ENCODE assay signal across 35 cellular contexts in the genomic region with DNA sequence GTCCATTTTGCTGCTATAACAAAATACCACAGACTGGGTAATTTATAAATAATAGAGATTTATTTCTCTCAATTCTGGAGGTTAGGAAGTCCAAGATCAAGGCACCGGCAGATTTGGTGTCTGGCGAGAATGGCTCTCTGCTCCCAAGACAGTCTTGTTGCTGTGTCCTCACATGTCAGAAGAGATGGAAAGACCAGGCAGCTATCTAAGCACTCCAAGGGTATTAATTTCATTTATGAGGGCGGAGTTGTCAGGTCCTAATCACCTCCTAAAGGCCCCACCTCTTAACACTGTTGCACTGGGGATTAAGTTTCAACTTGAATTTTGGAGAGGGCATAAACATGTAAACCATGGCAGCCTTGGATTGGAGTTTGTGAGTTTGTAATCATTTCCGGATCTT. TPM values are rescaled to one million over a fixed set of nuclear protein-coding genes. Genes with fewer than 3 reads are reported as not detected.
"Had no signal": no experiment of that assay in that cellular context is flagged by ENCODE, and none has a peak within 500 bp of the region (broad histone marks: within the 10 kb centered on the region; RNA-seq: fewer than 3 reads in every experiment).

No MANE protein-coding gene starts in this region.

- H3K27me3 ChIP-seq: ascending aorta, cardiac muscle cell, colonic mucosa, neural progenitor cell, right atrium auricular region, stomach, thyroid gland, upper lobe of right lung had no signal

- ATAC-seq: effector memory CD8-positive, alpha-beta T cell; left colon; naive thymus-derived CD8-positive, alpha-beta T cell; stimulated activated naive B cell treated with anti-CD40 and anti-IgM and Interleukin-4, amounts not matched to agents 10 μg/mL and 1 μg/mL and 100 μg/mL, for 72 hours; upper lobe of right lung had no signal

- H3K36me3 Mint-ChIP-seq: activated CD4-positive, alpha-beta memory T cell treated with anti-CD3 and anti-CD28 coated beads for 36 hours; activated naive CD4-positive, alpha-beta T cell treated with anti-CD3 and anti-CD28 coated beads, Interleukin-2, amount 10 ng/mL, durations not matched to agents 7 days and 5 days; activated naive CD8-positive, alpha-beta T cell treated with anti-CD3 and anti-CD28 coated beads, Interleukin-2, amount 10 ng/mL, durations not matched to agents 7 days and 5 days; brain; immature natural killer cell; naive thymus-derived CD8-positive, alpha-beta T cell; neural progenitor cell; stimulated activated naive B cell treated with anti-CD40 and anti-IgM and Interleukin-4, amounts not matched to agents 10 μg/mL and 1 μg/mL and 100 μg/mL, for 72 hours had no signal

- H3K9me3 Mint-ChIP-seq: activated CD4-positive, alpha-beta T cell treated with anti-CD3 and anti-CD28 coated beads, Interleukin-2, amount 10 ng/mL, durations not matched to agents 24 days and 14 days; activated naive CD4-positive, alpha-beta T cell treated with anti-CD3 and anti-CD28 coated beads, Interleukin-2, amount 10 ng/mL, durations not matched to agents 7 days and 5 days; activated naive CD8-positive, alpha-beta T cell treated with anti-CD3 and anti-CD28 coated beads, Interleukin-2, amount 10 ng/mL, durations not matched to agents 7 days and 5 days; brain; neural progenitor cell had no signal

- H3K9me3 ChIP-seq: ascending aorta, colonic mucosa, right atrium auricular region, stomach, thyroid gland, upper lobe of right lung had no signal

- H3K36me3 ChIP-seq: ascending aorta, cardiac muscle cell, colonic mucosa, neural progenitor cell, right atrium auricular region, stomach, thyroid gland, upper lobe of right lung had no signal

- H3K27ac ChIP-seq: ascending aorta, cardiac muscle cell, colonic mucosa, neural progenitor cell, parathyroid adenoma, right atrium auricular region, stomach, thyroid gland, upper lobe of right lung, WERI-Rb-1 had no signal

- H3K4me3 Mint-ChIP-seq: activated CD4-positive, alpha-beta memory T cell treated with anti-CD3 and anti-CD28 coated beads for 36 hours; activated CD4-positive, alpha-beta T cell treated with anti-CD3 and anti-CD28 coated beads, Interleukin-2, amount 10 ng/mL, durations not matched to agents 24 days and 14 days; activated naive CD4-positive, alpha-beta T cell treated with anti-CD3 and anti-CD28 coated beads, Interleukin-2, amount 10 ng/mL, durations not matched to agents 7 days and 5 days; activated naive CD8-positive, alpha-beta T cell treated with anti-CD3 and anti-CD28 coated beads, Interleukin-2, amount 10 ng/mL, durations not matched to agents 7 days and 5 days; brain; effector memory CD8-positive, alpha-beta T cell; immature natural killer cell; naive thymus-derived CD8-positive, alpha-beta T cell; neural progenitor cell; stimulated activated naive B cell treated with anti-CD40 and anti-IgM and Interleukin-4, amounts not matched to agents 10 μg/mL and 1 μg/mL and 100 μg/mL, for 72 hours had no signal

- DNase-seq: activated CD4-positive, alpha-beta memory T cell treated with anti-CD3 and anti-CD28 coated beads for 36 hours; activated CD4-positive, alpha-beta T cell treated with anti-CD3 and anti-CD28 coated beads, Interleukin-2, amount 10 ng/mL, durations not matched to agents 24 days and 14 days; activated CD4-positive, CD25-positive, alpha-beta regulatory T cell treated with anti-CD3 and anti-CD28 coated beads, Interleukin-2, amount 50 U/mL, for 72 hours; activated CD8-positive, alpha-beta memory T cell treated with anti-CD3 and anti-CD28 coated beads, Interleukin-2, amount 50 U/mL, for 4 hours; activated gamma-delta T cell; activated naive CD4-positive, alpha-beta T cell treated with anti-CD3 and anti-CD28 coated beads, Interleukin-2, amount 10 ng/mL, durations not matched to agents 7 days and 5 days; activated naive CD8-positive, alpha-beta T cell treated with anti-CD3 and anti-CD28 coated beads, Interleukin-2, amount 10 ng/mL, durations not matched to agents 7 days and 5 days; activated T-cell treated with anti-CD3 and anti-CD28 coated beads, Interleukin-2, amount 50 U/mL, for 1 hour; cerebellar nuclear complex; colonic mucosa; effector memory CD8-positive, alpha-beta T cell; erythroblast; head of caudate nucleus; hypothalamus; immature natural killer cell; kidney; left colon; naive thymus-derived CD8-positive, alpha-beta T cell; occipital lobe; stimulated activated CD4-positive, alpha-beta T cell treated with anti-CD3 and anti-CD28 coated beads, Interleukin-15, amount 100 ng/mL, for 24 hours; stimulated activated CD4-positive, alpha-beta T cell treated with anti-CD3 and anti-CD28 coated beads, Interleukin-2, amount 100 ng/mL, for 24 hours; stimulated activated naive B cell treated with anti-CD40 and anti-IgM and Interleukin-4, amounts not matched to agents 10 μg/mL and 1 μg/mL and 100 μg/mL, for 72 hours; stomach; T1000; thyroid gland; upper lobe of right lung; WERI-Rb-1 had no signal

- H3K4me1 Mint-ChIP-seq: activated CD4-positive, alpha-beta T cell treated with anti-CD3 and anti-CD28 coated beads, Interleukin-2, amount 10 ng/mL, durations not matched to agents 24 days and 14 days; activated naive CD4-positive, alpha-beta T cell treated with anti-CD3 and anti-CD28 coated beads, Interleukin-2, amount 10 ng/mL, durations not matched to agents 7 days and 5 days; activated naive CD8-positive, alpha-beta T cell treated with anti-CD3 and anti-CD28 coated beads, Interleukin-2, amount 10 ng/mL, durations not matched to agents 7 days and 5 days; immature natural killer cell; naive thymus-derived CD8-positive, alpha-beta T cell; stimulated activated naive B cell treated with anti-CD40 and anti-IgM and Interleukin-4, amounts not matched to agents 10 μg/mL and 1 μg/mL and 100 μg/mL, for 72 hours had no signal

- H3K27me3 Mint-ChIP-seq: activated CD4-positive, alpha-beta T cell treated with anti-CD3 and anti-CD28 coated beads, Interleukin-2, amount 10 ng/mL, durations not matched to agents 24 days and 14 days; activated naive CD4-positive, alpha-beta T cell treated with anti-CD3 and anti-CD28 coated beads, Interleukin-2, amount 10 ng/mL, durations not matched to agents 7 days and 5 days; effector memory CD8-positive, alpha-beta T cell had no signal

- H3K27ac Mint-ChIP-seq: activated CD4-positive, alpha-beta memory T cell treated with anti-CD3 and anti-CD28 coated beads for 36 hours; activated CD4-positive, alpha-beta T cell treated with anti-CD3 and anti-CD28 coated beads, Interleukin-2, amount 10 ng/mL, durations not matched to agents 24 days and 14 days; activated naive CD4-positive, alpha-beta T cell treated with anti-CD3 and anti-CD28 coated beads, Interleukin-2, amount 10 ng/mL, durations not matched to agents 7 days and 5 days; activated naive CD8-positive, alpha-beta T cell treated with anti-CD3 and anti-CD28 coated beads, Interleukin-2, amount 10 ng/mL, durations not matched to agents 7 days and 5 days; effector memory CD8-positive, alpha-beta T cell; immature natural killer cell; naive thymus-derived CD8-positive, alpha-beta T cell; stimulated activated naive B cell treated with anti-CD40 and anti-IgM and Interleukin-4, amounts not matched to agents 10 μg/mL and 1 μg/mL and 100 μg/mL, for 72 hours had no signal

- H3K9ac ChIP-seq: neural progenitor cell, parathyroid adenoma had no signal

- H3K4me3 ChIP-seq: ascending aorta, cardiac muscle cell, colonic mucosa, neural progenitor cell, right atrium auricular region, stomach, thyroid gland, upper lobe of right lung had no signal

- H3K4me1 ChIP-seq: colonic mucosa, parathyroid adenoma, right atrium auricular region, thyroid gland, upper lobe of right lung had no signal

RNA-seq across cellular contexts. Expression of a gene that starts 30.3 kb away (rescaled TPM):
- total RNA-seq: activated CD4-positive, alpha-beta memory T cell treated with anti-CD3 and anti-CD28 coated beads for 36 hours; activated CD4-positive, alpha-beta T cell treated with anti-CD3 and anti-CD28 coated beads, Interleukin-2, amount 10 ng/mL, durations not matched to agents 24 days and 14 days; activated CD8-positive, alpha-beta memory T cell treated with anti-CD3 and anti-CD28 coated beads for 36 hours; activated naive CD8-positive, alpha-beta T cell treated with anti-CD3 and anti-CD28 coated beads, Interleukin-2, amount 10 ng/mL, durations not matched to agents 7 days and 5 days; naive thymus-derived CD8-positive, alpha-beta T cell; pulmonary artery endothelial cell had no signal
